ENCODE assay signal across 1 cellular context in genomic region chrX:80511969-80512760, GRCh38.
A peak's percentile ranks its signal among the peaks of the same experiment; 100 is the strongest.
TF ChIP-seq lines count a peak whose summit lies in the region.

No MANE protein-coding gene starts in this region.

TF ChIP-seq in K562, 482 proteins besides CTCF, POLR2A, EP300 and RAD21 (continued from another document):
- TF ChIP-seq CEBPZ (IDR thresholded peaks at IDR 0.05; ENCODE audit: borderline replicate concordance, low read depth, low read length) (no peak), ZNF75A (CRISPR knock-in tag; IDR thresholded peaks at IDR 0.05) (no peak), PHF21A (IDR thresholded peaks at IDR 0.05; ENCODE audit: borderline replicate concordance, low read depth) (no peak), NR1H2 (CRISPR knock-in tag; IDR thresholded peaks at IDR 0.05) (no peak), E2F8 (IDR thresholded peaks at IDR 0.05; ENCODE audit: low read depth, partially characterized antibody) (no peak), CHCHD3 (CRISPR knock-in tag; IDR thresholded peaks at IDR 0.05) (no peak), RUNX1 (IDR thresholded peaks at IDR 0.05; ENCODE audit: low read depth) (no peak), KHSRP (IDR thresholded peaks at IDR 0.05) (no peak), KAT8 (IDR thresholded peaks at IDR 0.05; ENCODE audit: low read depth) (no peak), BMI1 (IDR thresholded peaks at IDR 0.05; ENCODE audit: low read length) (no peak), MYNN (IDR thresholded peaks at IDR 0.05) (peak; percentile 37; the same call in 1 of the 2 replicates), MYNN (CRISPR knock-in tag; IDR thresholded peaks at IDR 0.05) (no peak), EZH2 (IDR thresholded peaks at IDR 0.05; ENCODE audit: borderline replicate concordance, low read depth, low read length) (no peak), SMARCA5 (IDR thresholded peaks at IDR 0.05) (no peak), ZNF699 (CRISPR knock-in tag; IDR thresholded peaks at IDR 0.05; ENCODE audit: insufficient replicate concordance) (no peak), ZNF740 (CRISPR knock-in tag; IDR thresholded peaks at IDR 0.05) (0 out of 2 replicates have a peak, but pooled peaks have one; percentile 33), ZNF740 (tag; IDR thresholded peaks at IDR 0.05) (no peak; a peak in 1 of 4 replicates), GTF2F1 (IDR thresholded peaks at IDR 0.05; ENCODE audit: low read depth, low read length) (no peak), ZNF274 (IDR thresholded peaks at IDR 0.05; ENCODE audit: borderline replicate concordance, low read depth, low read length) (peak; percentile 69; the same call in 1 of the 2 replicates), NEUROD1 (IDR thresholded peaks at IDR 0.05; ENCODE audit: borderline replicate concordance, low read depth, low read length, partially characterized antibody) (peak; percentile 44), CEBPB (tag; IDR thresholded peaks at IDR 0.05) (peak; percentile 69; the same call in 1 of the 2 replicates), HES1 (IDR thresholded peaks at IDR 0.05; ENCODE audit: low read depth) (peak; percentile 65), CCNT2 (IDR thresholded peaks at IDR 0.05; ENCODE audit: borderline replicate concordance, extremely low read depth, insufficient read length, low read depth, low read length) (peak; percentile 48), RBM17 (IDR thresholded peaks at IDR 0.05; ENCODE audit: borderline replicate concordance, low read depth, low read length) (no peak), TCF3 (CRISPR knock-in tag; IDR thresholded peaks at IDR 0.05) (peak; percentile 93), HSF4 (CRISPR knock-in tag; IDR thresholded peaks at IDR 0.05; ENCODE audit: borderline replicate concordance) (no peak), SMARCC2 (IDR thresholded peaks at IDR 0.05; ENCODE audit: low read depth) (peak; percentile 73), POLR3G (IDR thresholded peaks at IDR 0.05; ENCODE audit: extremely low read depth, insufficient read length, insufficient replicate concordance) (no peak), ZNF507 (tag; conservative IDR thresholded peaks at IDR 0.05) (no peak), RBBP5 (IDR thresholded peaks at IDR 0.05; ENCODE audit: borderline replicate concordance, insufficient read depth, low read length, poor library complexity, severe bottlenecking) (peak; percentile 22), RBM34 (IDR thresholded peaks at IDR 0.05; ENCODE audit: borderline replicate concordance, insufficient read depth, low read length) (no peak), PML (IDR thresholded peaks at IDR 0.05; ENCODE audit: low read length) (peak; percentile 85), TAF9B (IDR thresholded peaks at IDR 0.05; ENCODE audit: partially characterized antibody) (peak; percentile 83), TSHZ1 (CRISPR knock-in tag; IDR thresholded peaks at IDR 0.05) (no peak), NR4A1 (CRISPR knock-in tag; IDR thresholded peaks at IDR 0.05) (no peak), NR4A1 (tag; IDR thresholded peaks at IDR 0.05) (no peak), FOXP4 (CRISPR knock-in tag; IDR thresholded peaks at IDR 0.05; ENCODE audit: borderline replicate concordance) (peak; percentile 86; the same call in 1 of the 2 replicates)
- TF ChIP-seq, protein P1, sequence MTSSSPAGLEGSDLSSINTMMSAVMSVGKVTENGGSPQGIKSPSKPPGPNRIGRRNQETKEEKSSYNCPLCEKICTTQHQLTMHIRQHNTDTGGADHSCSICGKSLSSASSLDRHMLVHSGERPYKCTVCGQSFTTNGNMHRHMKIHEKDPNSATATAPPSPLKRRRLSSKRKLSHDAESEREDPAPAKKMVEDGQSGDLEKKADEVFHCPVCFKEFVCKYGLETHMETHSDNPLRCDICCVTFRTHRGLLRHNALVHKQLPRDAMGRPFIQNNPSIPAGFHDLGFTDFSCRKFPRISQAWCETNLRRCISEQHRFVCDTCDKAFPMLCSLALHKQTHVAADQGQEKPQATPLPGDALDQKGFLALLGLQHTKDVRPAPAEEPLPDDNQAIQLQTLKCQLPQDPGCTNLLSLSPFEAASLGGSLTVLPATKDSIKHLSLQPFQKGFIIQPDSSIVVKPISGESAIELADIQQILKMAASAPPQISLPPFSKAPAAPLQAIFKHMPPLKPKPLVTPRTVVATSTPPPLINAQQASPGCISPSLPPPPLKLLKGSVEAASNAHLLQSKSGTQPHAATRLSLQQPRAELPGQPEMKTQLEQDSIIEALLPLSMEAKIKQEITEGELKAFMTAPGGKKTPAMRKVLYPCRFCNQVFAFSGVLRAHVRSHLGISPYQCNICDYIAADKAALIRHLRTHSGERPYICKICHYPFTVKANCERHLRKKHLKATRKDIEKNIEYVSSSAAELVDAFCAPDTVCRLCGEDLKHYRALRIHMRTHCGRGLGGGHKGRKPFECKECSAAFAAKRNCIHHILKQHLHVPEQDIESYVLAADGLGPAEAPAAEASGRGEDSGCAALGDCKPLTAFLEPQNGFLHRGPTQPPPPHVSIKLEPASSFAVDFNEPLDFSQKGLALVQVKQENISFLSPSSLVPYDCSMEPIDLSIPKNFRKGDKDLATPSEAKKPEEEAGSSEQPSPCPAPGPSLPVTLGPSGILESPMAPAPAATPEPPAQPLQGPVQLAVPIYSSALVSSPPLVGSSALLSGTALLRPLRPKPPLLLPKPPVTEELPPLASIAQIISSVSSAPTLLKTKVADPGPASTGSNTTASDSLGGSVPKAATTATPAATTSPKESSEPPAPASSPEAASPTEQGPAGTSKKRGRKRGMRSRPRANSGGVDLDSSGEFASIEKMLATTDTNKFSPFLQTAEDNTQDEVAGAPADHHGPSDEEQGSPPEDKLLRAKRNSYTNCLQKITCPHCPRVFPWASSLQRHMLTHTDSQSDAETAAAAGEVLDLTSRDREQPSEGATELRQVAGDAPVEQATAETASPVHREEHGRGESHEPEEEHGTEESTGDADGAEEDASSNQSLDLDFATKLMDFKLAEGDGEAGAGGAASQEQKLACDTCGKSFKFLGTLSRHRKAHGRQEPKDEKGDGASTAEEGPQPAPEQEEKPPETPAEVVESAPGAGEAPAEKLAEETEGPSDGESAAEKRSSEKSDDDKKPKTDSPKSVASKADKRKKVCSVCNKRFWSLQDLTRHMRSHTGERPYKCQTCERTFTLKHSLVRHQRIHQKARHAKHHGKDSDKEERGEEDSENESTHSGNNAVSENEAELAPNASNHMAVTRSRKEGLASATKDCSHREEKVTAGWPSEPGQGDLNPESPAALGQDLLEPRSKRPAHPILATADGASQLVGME (CRISPR knock-in tag; IDR thresholded peaks at IDR 0.05) = no peak
- TF ChIP-seq, protein P2, sequence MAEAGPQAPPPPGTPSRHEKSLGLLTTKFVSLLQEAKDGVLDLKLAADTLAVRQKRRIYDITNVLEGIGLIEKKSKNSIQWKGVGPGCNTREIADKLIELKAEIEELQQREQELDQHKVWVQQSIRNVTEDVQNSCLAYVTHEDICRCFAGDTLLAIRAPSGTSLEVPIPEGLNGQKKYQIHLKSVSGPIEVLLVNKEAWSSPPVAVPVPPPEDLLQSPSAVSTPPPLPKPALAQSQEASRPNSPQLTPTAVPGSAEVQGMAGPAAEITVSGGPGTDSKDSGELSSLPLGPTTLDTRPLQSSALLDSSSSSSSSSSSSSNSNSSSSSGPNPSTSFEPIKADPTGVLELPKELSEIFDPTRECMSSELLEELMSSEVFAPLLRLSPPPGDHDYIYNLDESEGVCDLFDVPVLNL (CRISPR knock-in tag; IDR thresholded peaks at IDR 0.05; ENCODE audit: low read depth) = no peak
